Comparison of ENCODE assay signal across 8 cellular contexts in genomic region chr12:53499261-53500118, GRCh38. TPM values are rescaled to one million over a fixed set of nuclear protein-coding genes. Genes with fewer than 3 reads are reported as not detected.
DNase-seq lines count a peak whose midpoint lies in the region; ATAC-seq and TF ChIP-seq lines count a peak whose summit lies in the region.

A gene with protein sequence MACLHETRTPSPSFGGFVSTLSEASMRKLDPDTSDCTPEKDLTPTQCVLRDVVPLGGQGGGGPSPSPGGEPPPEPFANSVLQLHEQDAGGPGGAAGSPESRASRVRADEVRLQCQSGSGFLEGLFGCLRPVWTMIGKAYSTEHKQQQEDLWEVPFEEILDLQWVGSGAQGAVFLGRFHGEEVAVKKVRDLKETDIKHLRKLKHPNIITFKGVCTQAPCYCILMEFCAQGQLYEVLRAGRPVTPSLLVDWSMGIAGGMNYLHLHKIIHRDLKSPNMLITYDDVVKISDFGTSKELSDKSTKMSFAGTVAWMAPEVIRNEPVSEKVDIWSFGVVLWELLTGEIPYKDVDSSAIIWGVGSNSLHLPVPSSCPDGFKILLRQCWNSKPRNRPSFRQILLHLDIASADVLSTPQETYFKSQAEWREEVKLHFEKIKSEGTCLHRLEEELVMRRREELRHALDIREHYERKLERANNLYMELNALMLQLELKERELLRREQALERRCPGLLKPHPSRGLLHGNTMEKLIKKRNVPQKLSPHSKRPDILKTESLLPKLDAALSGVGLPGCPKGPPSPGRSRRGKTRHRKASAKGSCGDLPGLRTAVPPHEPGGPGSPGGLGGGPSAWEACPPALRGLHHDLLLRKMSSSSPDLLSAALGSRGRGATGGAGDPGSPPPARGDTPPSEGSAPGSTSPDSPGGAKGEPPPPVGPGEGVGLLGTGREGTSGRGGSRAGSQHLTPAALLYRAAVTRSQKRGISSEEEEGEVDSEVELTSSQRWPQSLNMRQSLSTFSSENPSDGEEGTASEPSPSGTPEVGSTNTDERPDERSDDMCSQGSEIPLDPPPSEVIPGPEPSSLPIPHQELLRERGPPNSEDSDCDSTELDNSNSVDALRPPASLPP (minus strand): TSS chr12:53499458. CDS start chr12:53487391, 12,067 bp downstream.

- peak within 1 kb of the TSS; percentile 66 to 77 for H3K4me3 ChIP-seq in left lung

- no peak for TF ChIP-seq CTCF in left lung (IDR thresholded peaks at IDR 0.05)

- ATAC-seq in left lung (peak; percentile 5), HG03469 (IDR thresholded peaks at IDR 0.05; ENCODE audit: unreplicated experiment) (no peak), GM18498 (IDR thresholded peaks at IDR 0.05; ENCODE audit: unreplicated experiment) (no peak)

- H3K36me3 ChIP-seq in left lung, result peaks cover 0 to 8% of the 10 kb centered on the region in 2 donors

- H3K27me3 ChIP-seq in left lung, result no peaks in the 10 kb centered on the region

- intact Hi-C loops in left lung (cut with DNase I), result loop anchor here in 1 of 2 donors (10.0 kb wide), 1 partner anchor 175 kb away; the partner anchor contains the start of gene AAAS

- no peaks in the 10 kb centered on the region for H3K9me3 ChIP-seq in left lung

- H3K4me1 ChIP-seq in left lung, result peaks cover 29 to 60% of the 10 kb centered on the region in 2 donors

- DNase-seq in ELF-1 (ENCODE audit: low read depth, low spot score) (peak; percentile 39), NCI-H146 (lab: John Stamatoyannopoulos, UW) (peak; percentile 84), dedifferentiated amniotic fluid mesenchymal stem cell (ENCODE audit: extremely low spot score) (peak; percentile 47), left lung (peak; percentile 77 to 89)
- peak; percentile 21 to 36 for DNase-seq in activated CD4-positive, alpha-beta T cell treated with anti-CD3 and anti-CD28 coated beads, Interleukin-2, amount 50 U/mL, for 4 hours
- peak; percentile 29 for DNase-seq in stimulated activated CD4-positive, alpha-beta T cell treated with anti-CD3 and anti-CD28 coated beads, Interleukin-2, amount 100 ng/mL, for 4 hours (ENCODE audit: low read depth)

- peak within 1 kb of the TSS; percentile 98 for H3K27ac ChIP-seq in left lung

RNA-seq across cellular contexts. Expression of the gene that starts here (rescaled TPM):
- 10 to 100 TPM; 19.9 to 24.2 TPM for total RNA-seq in left lung

Comparison
In these comparisons a context has a peak if more than half of its experiments do, and no peak if none do; other contexts are left out.
1. DNase-seq: peak in every context shown above with its lines; median percentile 84 in NCI-H146; 83 in left lung; 47 in dedifferentiated amniotic fluid mesenchymal stem cell; 39 in ELF-1; 29 in stimulated activated CD4-positive, alpha-beta T cell treated with anti-CD3 and anti-CD28 coated beads, Interleukin-2, amount 100 ng/mL, for 4 hours; 28 in activated CD4-positive, alpha-beta T cell treated with anti-CD3 and anti-CD28 coated beads, Interleukin-2, amount 50 U/mL, for 4 hours.